Comparison of ENCODE assay signal across 31 cellular contexts in genomic region chr18:36283448-36283847, GRCh38. TPM values are rescaled to one million over a fixed set of nuclear protein-coding genes. Genes with fewer than 3 reads are reported as not detected.
DNase-seq lines count a peak whose midpoint lies in the region; ATAC-seq and TF ChIP-seq lines count a peak whose summit lies in the region.
"Had no signal": no experiment of that assay in that cellular context is flagged by ENCODE, and none has a peak within 500 bp of the region (broad histone marks: within the 10 kb centered on the region; RNA-seq: fewer than 3 reads in every experiment).

No MANE protein-coding gene starts in this region.

- H3K27ac ChIP-seq in esophagus muscularis mucosa (replicated peaks in 1 of 4): no peak overlapping the region
- H3K27ac ChIP-seq: 22Rv1; A549; BLaER1; BLaER1 treated with 17β-estradiol and CSF1 and Interleukin-3, amounts not matched to agents 10 nM and 100 nM; C4-2B had no signal

- DNase-seq in esophagus muscularis mucosa (ENCODE audit: extremely low spot score) (peak; percentile 64), left lobe of liver (ENCODE audit: low spot score) (no peak)
- DNase-seq in activated CD8-positive, alpha-beta memory T cell treated with anti-CD3 and anti-CD28 coated beads, Interleukin-2, amount 50 U/mL, for 48 hours: no peak
- no peak for DNase-seq in activated T-helper 1 cell treated with anti-CD3 and anti-CD28 coated beads, Interleukin-12 subunit alpha, Interleukin-12 subunit beta, Interleukin-2, Interleukin-4 antibody, amounts not matched to agents 30 ng/mL and 10 ng/mL and 1 ng/mL, durations not matched to agents 14 hours and 24 hours and 36 hours (ENCODE audit: low spot score)
- DNase-seq: 8988T; ACHN; AML-193; BE2C; C1 segment of cervical spinal cord; Caco-2; Calu3; CD4-positive, alpha-beta memory T cell; CD4-positive, alpha-beta T cell; CD4-positive, CD25-positive, alpha-beta regulatory T cell; CD8-positive, alpha-beta memory T cell; CD8-positive, alpha-beta T cell; COR-L47; DMS 273 treated with DMSO at 0.1 percent for 48 hours; DMS153; DMS53; DMS79; DMS79 treated with DMSO at 0.1 percent for 48 hours; DND-41; EL had no signal

- H3K9me3 ChIP-seq in esophagus muscularis mucosa: no peaks in the 10 kb centered on the region
- H3K9me3 ChIP-seq: BE2C, Caco-2 had no signal

- TF ChIP-seq POLR2A in esophagus muscularis mucosa (IDR thresholded peaks at IDR 0.05; ENCODE audit: low read depth): no peak

- no peaks in the 10 kb centered on the region for H3K4me1 ChIP-seq in esophagus muscularis mucosa
- H3K4me1 ChIP-seq: A549; BE2C; BLaER1; BLaER1 treated with 17β-estradiol and CSF1 and Interleukin-3, amounts not matched to agents 10 nM and 100 nM; Caco-2 had no signal

- H3K9me3 Mint-ChIP-seq in activated T-helper 1 cell treated with anti-CD3 and anti-CD28 coated beads, Interleukin-12 subunit alpha, Interleukin-12 subunit beta, Interleukin-2, Interleukin-4 antibody, amounts not matched to agents 30 ng/mL and 10 ng/mL and 1 ng/mL, durations not matched to agents 14 hours and 24 hours and 36 hours: no peaks in the 10 kb centered on the region
- H3K9me3 Mint-ChIP-seq: CD4-positive, alpha-beta T cell; CD4-positive, CD25-positive, alpha-beta regulatory T cell; CD8-positive, alpha-beta memory T cell; CD8-positive, alpha-beta T cell had no signal

- peaks cover 16% of the 10 kb centered on the region for H3K27me3 Mint-ChIP-seq in activated T-helper 1 cell treated with anti-CD3 and anti-CD28 coated beads, Interleukin-12 subunit alpha, Interleukin-12 subunit beta, Interleukin-2, Interleukin-4 antibody, amounts not matched to agents 30 ng/mL and 10 ng/mL and 1 ng/mL, durations not matched to agents 14 hours and 24 hours and 36 hours (ENCODE audit: insufficient read depth)

- TF ChIP-seq EP300 in esophagus muscularis mucosa (IDR thresholded peaks at IDR 0.05): no peak

- TF ChIP-seq CTCF in esophagus muscularis mucosa (IDR thresholded peaks at IDR 0.05): no peak

- H3K36me3 Mint-ChIP-seq in activated T-helper 1 cell treated with anti-CD3 and anti-CD28 coated beads, Interleukin-12 subunit alpha, Interleukin-12 subunit beta, Interleukin-2, Interleukin-4 antibody, amounts not matched to agents 30 ng/mL and 10 ng/mL and 1 ng/mL, durations not matched to agents 14 hours and 24 hours and 36 hours (ENCODE audit: low read depth): no peaks in the 10 kb centered on the region
- H3K36me3 Mint-ChIP-seq: CD14-positive monocyte; CD4-positive, alpha-beta memory T cell; CD4-positive, CD25-positive, alpha-beta regulatory T cell; CD8-positive, alpha-beta memory T cell; CD8-positive, alpha-beta T cell had no signal

- intact Hi-C loops in esophagus muscularis mucosa (cut with DNase I): loop anchor here (5.0 kb wide), 1 partner anchor 526 kb away; no protein-coding TSS in a partner anchor
- intact Hi-C loops in activated T-helper 1 cell treated with anti-CD3 and anti-CD28 coated beads, Interleukin-12 subunit alpha, Interleukin-12 subunit beta, Interleukin-2, Interleukin-4 antibody, amounts not matched to agents 30 ng/mL and 10 ng/mL and 1 ng/mL, durations not matched to agents 14 hours and 24 hours and 36 hours (cut with micrococcal nuclease): loop anchor here (5.0 kb wide), 1 partner anchor 96 kb away; the partner anchor contains the start of gene MOCOS

- no peak overlapping the region for H3K27ac Mint-ChIP-seq in activated T-helper 1 cell treated with anti-CD3 and anti-CD28 coated beads, Interleukin-12 subunit alpha, Interleukin-12 subunit beta, Interleukin-2, Interleukin-4 antibody, amounts not matched to agents 30 ng/mL and 10 ng/mL and 1 ng/mL, durations not matched to agents 14 hours and 24 hours and 36 hours
- H3K27ac Mint-ChIP-seq: B cell; CD14-positive monocyte; CD4-positive, alpha-beta memory T cell; CD4-positive, alpha-beta T cell; CD4-positive, CD25-positive, alpha-beta regulatory T cell; CD8-positive, alpha-beta memory T cell; CD8-positive, alpha-beta T cell had no signal

- no peak overlapping the region for H3K4me3 ChIP-seq in esophagus muscularis mucosa
- H3K4me3 ChIP-seq: A549; BLaER1; BLaER1 treated with 17β-estradiol and CSF1 and Interleukin-3, amounts not matched to agents 10 nM and 100 nM had no signal

- no peaks in the 10 kb centered on the region for H3K4me1 Mint-ChIP-seq in activated T-helper 1 cell treated with anti-CD3 and anti-CD28 coated beads, Interleukin-12 subunit alpha, Interleukin-12 subunit beta, Interleukin-2, Interleukin-4 antibody, amounts not matched to agents 30 ng/mL and 10 ng/mL and 1 ng/mL, durations not matched to agents 14 hours and 24 hours and 36 hours (ENCODE audit: low read depth)
- H3K4me1 Mint-ChIP-seq: CD14-positive monocyte; CD8-positive, alpha-beta memory T cell had no signal

- peaks cover 0 to 14% (median 0%) of the 10 kb centered on the region in 4 donors for H3K27me3 ChIP-seq in esophagus muscularis mucosa
- H3K27me3 ChIP-seq: BE2C; BLaER1; BLaER1 treated with 17β-estradiol and CSF1 and Interleukin-3, amounts not matched to agents 10 nM and 100 nM had no signal

- WGBS in esophagus muscularis mucosa: 90% methylated on average over 6 of the region's 6 CpGs

- H3K4me3 Mint-ChIP-seq in activated T-helper 1 cell treated with anti-CD3 and anti-CD28 coated beads, Interleukin-12 subunit alpha, Interleukin-12 subunit beta, Interleukin-2, Interleukin-4 antibody, amounts not matched to agents 30 ng/mL and 10 ng/mL and 1 ng/mL, durations not matched to agents 14 hours and 24 hours and 36 hours: no peak overlapping the region
- H3K4me3 Mint-ChIP-seq: B cell; CD14-positive monocyte; CD4-positive, alpha-beta memory T cell; CD4-positive, alpha-beta T cell; CD4-positive, CD25-positive, alpha-beta regulatory T cell; CD8-positive, alpha-beta memory T cell; CD8-positive, alpha-beta T cell had no signal

- peak; percentile 15 for ATAC-seq in left lobe of liver
- ATAC-seq: CD8-positive, alpha-beta T cell had no signal

- no peaks in the 10 kb centered on the region for H3K36me3 ChIP-seq in esophagus muscularis mucosa
- H3K36me3 ChIP-seq: BE2C; BLaER1; BLaER1 treated with 17β-estradiol and CSF1 and Interleukin-3, amounts not matched to agents 10 nM and 100 nM had no signal

RNA-seq across cellular contexts. Expression of gene FHOD3, which starts 14.1 kb away (rescaled TPM):
- total RNA-seq in esophagus muscularis mucosa (10 to 100 TPM; 24.1 to 51.4 (median 33.8) TPM), left lobe of liver (0.40 TPM)
- total RNA-seq in activated T-helper 1 cell treated with anti-CD3 and anti-CD28 coated beads, Interleukin-12 subunit alpha, Interleukin-12 subunit beta, Interleukin-2, Interleukin-4 antibody, amounts not matched to agents 30 ng/mL and 10 ng/mL and 1 ng/mL, durations not matched to agents 14 hours and 24 hours and 36 hours: not detected in 2 replicates
- total RNA-seq: B cell; Caco-2; CD4-positive, alpha-beta memory T cell; CD4-positive, alpha-beta T cell; CD4-positive, CD25-positive, alpha-beta regulatory T cell; CD8-positive, alpha-beta memory T cell; CD8-positive, alpha-beta T cell had no signal

Comparison
In these comparisons a context has a peak if more than half of its experiments do, and no peak if none do; other contexts are left out.
1. RNA of gene FHOD3, which starts 14.1 kb away (total RNA-seq): 24.1 to 51.4 TPM in esophagus muscularis mucosa; 0.40 TPM in left lobe of liver (single experiment) and not detected in activated T-helper 1 cell treated with anti-CD3 and anti-CD28 coated beads, Interleukin-12 subunit alpha, Interleukin-12 subunit beta, Interleukin-2, Interleukin-4 antibody, amounts not matched to agents 30 ng/mL and 10 ng/mL and 1 ng/mL, durations not matched to agents 14 hours and 24 hours and 36 hours; every median in the first group is over 10 times any median in the second.